ENCODE assay signal across 8 cellular contexts in the genomic region with DNA sequence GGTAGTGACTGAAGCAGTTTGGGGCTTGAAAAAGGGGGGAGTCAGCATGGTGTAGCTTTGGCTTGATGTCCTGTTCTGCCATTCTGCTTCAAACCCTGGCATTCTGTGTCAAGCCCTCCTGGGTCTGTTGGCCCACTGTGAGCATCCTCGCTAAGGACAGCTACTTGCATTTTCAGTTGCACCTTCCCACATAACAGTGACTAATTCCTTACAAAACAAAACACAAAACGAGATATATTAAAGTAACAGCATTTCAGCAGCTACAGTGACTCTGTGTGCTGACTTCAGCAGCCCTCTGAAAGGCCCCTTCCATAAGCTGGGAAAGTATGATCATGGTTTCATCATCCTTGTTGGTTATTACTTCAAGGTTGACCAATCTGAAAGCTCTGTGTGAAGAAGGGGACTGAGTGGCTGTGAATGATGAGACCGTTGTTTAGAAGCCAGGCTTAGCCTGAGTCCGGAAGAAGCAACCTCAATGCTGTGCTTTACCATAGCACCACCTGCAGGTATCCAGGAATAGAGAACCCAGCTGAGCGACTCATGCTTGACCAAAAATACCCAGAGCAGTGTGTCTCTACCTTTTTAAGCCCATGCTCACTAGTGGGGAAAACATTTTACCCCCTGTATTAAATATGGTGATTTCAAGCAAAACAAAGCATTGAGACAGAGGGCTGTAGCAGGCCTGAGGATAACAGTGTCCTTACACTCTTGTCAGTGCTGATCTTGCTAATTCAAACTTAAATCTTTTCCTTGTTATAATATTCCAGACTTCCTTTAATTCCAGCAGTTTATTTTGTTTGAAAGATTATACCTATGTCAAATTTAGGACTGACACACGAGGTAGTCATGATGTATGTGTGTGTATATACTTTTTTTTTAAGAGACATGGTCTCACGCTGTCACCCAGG.
DNase-seq lines count a peak whose midpoint lies in the region; ATAC-seq lines count a peak whose summit lies in the region.

No MANE protein-coding gene starts in this region.

- peak; percentile 79 for ATAC-seq in GM19468 (IDR thresholded peaks at IDR 0.05; ENCODE audit: extremely low read depth, unreplicated experiment)
- peak; percentile 90 for ATAC-seq in HG03460 (IDR thresholded peaks at IDR 0.05; ENCODE audit: unreplicated experiment)

- in situ Hi-C loops in T47D (cut with HindIII; ENCODE audit: low pct_unique_long_range_greater_than_20kb, low sequenced_read_pairs), result no loop called here

- DNase-seq in NCI-H1092 treated with DMSO at 0.1 percent for 48 hours (lab: John Stamatoyannopoulos, UW) (peak; percentile 12), NCI-H1092 (lab: John Stamatoyannopoulos, UW) (no peak), SHP77 (lab: John Stamatoyannopoulos, UW) (peak; percentile 45 to 47), T47D (ENCODE audit: low read depth in 1 of 2, low spot score in 1 of 2) (peak; percentile 58 to 74), iris pigment epithelial cell (ENCODE audit: low read depth) (peak; percentile 90)
- peak; percentile 3 to 7 for DNase-seq in stimulated activated CD8-positive, alpha-beta memory T cell treated with anti-CD3 and anti-CD28 coated beads, Interleukin-2, amount 100 ng/mL, for 48 hours (ENCODE audit: low read depth in 2 of 2)
